Comparison of ENCODE assay signal across 1 cellular context in genomic region chr6:18154507-18155272, GRCh38.
TF ChIP-seq lines count a peak whose summit lies in the region.

Gene TPMT (minus strand): TSS chr6:18155077. CDS start chr6:18149127, 5,950 bp downstream.

TF ChIP-seq in HepG2, 621 proteins besides CTCF, POLR2A, EP300 and RAD21 (continued from another document and continues in another):
- TF ChIP-seq, protein P1, sequence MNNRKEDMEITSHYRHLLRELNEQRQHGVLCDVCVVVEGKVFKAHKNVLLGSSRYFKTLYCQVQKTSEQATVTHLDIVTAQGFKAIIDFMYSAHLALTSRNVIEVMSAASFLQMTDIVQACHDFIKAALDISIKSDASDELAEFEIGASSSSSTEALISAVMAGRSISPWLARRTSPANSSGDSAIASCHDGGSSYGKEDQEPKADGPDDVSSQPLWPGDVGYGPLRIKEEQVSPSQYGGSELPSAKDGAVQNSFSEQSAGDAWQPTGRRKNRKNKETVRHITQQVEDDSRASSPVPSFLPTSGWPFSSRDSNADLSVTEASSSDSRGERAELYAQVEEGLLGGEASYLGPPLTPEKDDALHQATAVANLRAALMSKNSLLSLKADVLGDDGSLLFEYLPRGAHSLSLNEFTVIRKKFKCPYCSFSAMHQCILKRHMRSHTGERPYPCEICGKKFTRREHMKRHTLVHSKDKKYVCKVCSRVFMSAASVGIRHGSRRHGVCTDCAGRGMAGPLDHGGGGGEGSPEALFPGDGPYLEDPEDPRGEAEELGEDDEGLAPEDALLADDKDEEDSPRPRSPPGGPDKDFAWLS (CRISPR knock-in tag; IDR thresholded peaks at IDR 0.05; ENCODE audit: borderline replicate concordance) = no peak
- TF ChIP-seq GLI4 (CRISPR knock-in tag; IDR thresholded peaks at IDR 0.05; ENCODE audit: borderline replicate concordance) = no peak
- no peak for TF ChIP-seq PAWR (CRISPR knock-in tag; IDR thresholded peaks at IDR 0.05; ENCODE audit: borderline replicate concordance)
- TF ChIP-seq MZF1 (CRISPR knock-in tag; IDR thresholded peaks at IDR 0.05; ENCODE audit: borderline replicate concordance) = no peak
- TF ChIP-seq ASH2L (IDR thresholded peaks at IDR 0.05; ENCODE audit: insufficient read length, low read depth, low read length) = no peak
- TF ChIP-seq ZNF558 (CRISPR knock-in tag; IDR thresholded peaks at IDR 0.05; ENCODE audit: borderline replicate concordance) = no peak
- TF ChIP-seq ZNF317 (CRISPR knock-in tag; IDR thresholded peaks at IDR 0.05) = no peak
- TF ChIP-seq TEAD2 (CRISPR knock-in tag; IDR thresholded peaks at IDR 0.05) = no peak
- TF ChIP-seq ZNF570 (CRISPR knock-in tag; IDR thresholded peaks at IDR 0.05; ENCODE audit: borderline replicate concordance) = no peak
- no peak for TF ChIP-seq ZZZ3 (CRISPR knock-in tag; IDR thresholded peaks at IDR 0.05; ENCODE audit: borderline replicate concordance)
- TF ChIP-seq ZMAT3 (CRISPR knock-in tag; conservative IDR thresholded peaks at IDR 0.05) = peak; percentile 23
- no peak for TF ChIP-seq ATAD3A (CRISPR knock-in tag; IDR thresholded peaks at IDR 0.05)
- no peak for TF ChIP-seq NFE2 (CRISPR knock-in tag; IDR thresholded peaks at IDR 0.05)
- no peak for TF ChIP-seq ZNF562 (CRISPR knock-in tag; IDR thresholded peaks at IDR 0.05; ENCODE audit: borderline replicate concordance)
- TF ChIP-seq, protein P2, sequence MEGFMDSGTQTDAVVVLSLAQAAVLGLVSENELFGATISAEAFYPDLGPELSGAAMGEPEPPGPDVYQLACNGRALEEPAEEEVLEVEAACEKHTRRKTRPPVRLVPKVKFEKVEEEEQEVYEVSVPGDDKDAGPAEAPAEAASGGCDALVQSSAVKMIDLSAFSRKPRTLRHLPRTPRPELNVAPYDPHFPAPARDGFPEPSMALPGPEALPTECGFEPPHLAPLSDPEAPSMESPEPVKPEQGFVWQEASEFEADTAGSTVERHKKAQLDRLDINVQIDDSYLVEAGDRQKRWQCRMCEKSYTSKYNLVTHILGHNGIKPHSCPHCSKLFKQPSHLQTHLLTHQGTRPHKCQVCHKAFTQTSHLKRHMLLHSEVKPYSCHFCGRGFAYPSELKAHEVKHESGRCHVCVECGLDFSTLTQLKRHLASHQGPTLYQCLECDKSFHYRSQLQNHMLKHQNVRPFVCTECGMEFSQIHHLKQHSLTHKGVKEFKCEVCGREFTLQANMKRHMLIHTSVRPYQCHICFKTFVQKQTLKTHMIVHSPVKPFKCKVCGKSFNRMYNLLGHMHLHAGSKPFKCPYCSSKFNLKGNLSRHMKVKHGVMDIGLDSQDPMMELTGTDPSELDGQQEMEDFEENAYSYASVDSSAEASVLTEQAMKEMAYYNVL (CRISPR knock-in tag; IDR thresholded peaks at IDR 0.05; ENCODE audit: borderline replicate concordance) = no peak
- no peak for TF ChIP-seq BCL3 (CRISPR knock-in tag; IDR thresholded peaks at IDR 0.05)
- no peak for TF ChIP-seq HOXA5 (CRISPR knock-in tag; IDR thresholded peaks at IDR 0.05)
- peak; percentile 25 for TF ChIP-seq ZNF407 (CRISPR knock-in tag; IDR thresholded peaks at IDR 0.05; ENCODE audit: not compliant biosample characterization)
- TF ChIP-seq ZNF737 (CRISPR knock-in tag; IDR thresholded peaks at IDR 0.05; ENCODE audit: borderline replicate concordance) = no peak
- peak; percentile 34; the same call in 1 of the 2 replicates for TF ChIP-seq IRF2 (CRISPR knock-in tag; IDR thresholded peaks at IDR 0.05)
- no peak for TF ChIP-seq HNF4G (IDR thresholded peaks at IDR 0.05; ENCODE audit: borderline replicate concordance, low read depth, low read length)
- TF ChIP-seq HNF4G (CRISPR knock-in tag; IDR thresholded peaks at IDR 0.05; ENCODE audit: borderline replicate concordance, low read depth) = no peak
- TF ChIP-seq PCBP2 (optimal IDR thresholded peaks at IDR 0.05; ENCODE audit: low read depth, low read length, poor library complexity, severe bottlenecking) = no peak
- TF ChIP-seq NR2F1 (CRISPR knock-in tag; IDR thresholded peaks at IDR 0.05) = no peak
- TF ChIP-seq, protein P3, sequence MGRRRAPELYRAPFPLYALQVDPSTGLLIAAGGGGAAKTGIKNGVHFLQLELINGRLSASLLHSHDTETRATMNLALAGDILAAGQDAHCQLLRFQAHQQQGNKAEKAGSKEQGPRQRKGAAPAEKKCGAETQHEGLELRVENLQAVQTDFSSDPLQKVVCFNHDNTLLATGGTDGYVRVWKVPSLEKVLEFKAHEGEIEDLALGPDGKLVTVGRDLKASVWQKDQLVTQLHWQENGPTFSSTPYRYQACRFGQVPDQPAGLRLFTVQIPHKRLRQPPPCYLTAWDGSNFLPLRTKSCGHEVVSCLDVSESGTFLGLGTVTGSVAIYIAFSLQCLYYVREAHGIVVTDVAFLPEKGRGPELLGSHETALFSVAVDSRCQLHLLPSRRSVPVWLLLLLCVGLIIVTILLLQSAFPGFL (CRISPR knock-in tag; IDR thresholded peaks at IDR 0.05) = no peak
- TF ChIP-seq, protein P4, sequence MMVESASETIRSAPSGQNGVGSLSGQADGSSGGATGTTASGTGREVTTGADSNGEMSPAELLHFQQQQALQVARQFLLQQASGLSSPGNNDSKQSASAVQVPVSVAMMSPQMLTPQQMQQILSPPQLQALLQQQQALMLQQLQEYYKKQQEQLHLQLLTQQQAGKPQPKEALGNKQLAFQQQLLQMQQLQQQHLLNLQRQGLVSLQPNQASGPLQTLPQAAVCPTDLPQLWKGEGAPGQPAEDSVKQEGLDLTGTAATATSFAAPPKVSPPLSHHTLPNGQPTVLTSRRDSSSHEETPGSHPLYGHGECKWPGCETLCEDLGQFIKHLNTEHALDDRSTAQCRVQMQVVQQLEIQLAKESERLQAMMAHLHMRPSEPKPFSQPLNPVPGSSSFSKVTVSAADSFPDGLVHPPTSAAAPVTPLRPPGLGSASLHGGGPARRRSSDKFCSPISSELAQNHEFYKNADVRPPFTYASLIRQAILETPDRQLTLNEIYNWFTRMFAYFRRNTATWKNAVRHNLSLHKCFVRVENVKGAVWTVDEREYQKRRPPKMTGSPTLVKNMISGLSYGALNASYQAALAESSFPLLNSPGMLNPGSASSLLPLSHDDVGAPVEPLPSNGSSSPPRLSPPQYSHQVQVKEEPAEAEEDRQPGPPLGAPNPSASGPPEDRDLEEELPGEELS (CRISPR knock-in tag; IDR thresholded peaks at IDR 0.05) = peak; percentile 26; the same call in 1 of the 2 replicates
- no peak for TF ChIP-seq RORA (CRISPR knock-in tag; IDR thresholded peaks at IDR 0.05)
- TF ChIP-seq, protein P5, sequence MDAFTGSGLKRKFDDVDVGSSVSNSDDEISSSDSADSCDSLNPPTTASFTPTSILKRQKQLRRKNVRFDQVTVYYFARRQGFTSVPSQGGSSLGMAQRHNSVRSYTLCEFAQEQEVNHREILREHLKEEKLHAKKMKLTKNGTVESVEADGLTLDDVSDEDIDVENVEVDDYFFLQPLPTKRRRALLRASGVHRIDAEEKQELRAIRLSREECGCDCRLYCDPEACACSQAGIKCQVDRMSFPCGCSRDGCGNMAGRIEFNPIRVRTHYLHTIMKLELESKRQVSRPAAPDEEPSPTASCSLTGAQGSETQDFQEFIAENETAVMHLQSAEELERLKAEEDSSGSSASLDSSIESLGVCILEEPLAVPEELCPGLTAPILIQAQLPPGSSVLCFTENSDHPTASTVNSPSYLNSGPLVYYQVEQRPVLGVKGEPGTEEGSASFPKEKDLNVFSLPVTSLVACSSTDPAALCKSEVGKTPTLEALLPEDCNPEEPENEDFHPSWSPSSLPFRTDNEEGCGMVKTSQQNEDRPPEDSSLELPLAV (CRISPR knock-in tag; conservative IDR thresholded peaks at IDR 0.05; ENCODE audit: low read depth) = no peak
- TF ChIP-seq MYPOP (CRISPR knock-in tag; IDR thresholded peaks at IDR 0.05) = no peak; the same call in 1 of the 2 replicates
- TF ChIP-seq ETV5 (CRISPR knock-in tag; IDR thresholded peaks at IDR 0.05; ENCODE audit: borderline replicate concordance) = no peak
- no peak; the same call in 1 of the 2 replicates for TF ChIP-seq ZNF83 (CRISPR knock-in tag; IDR thresholded peaks at IDR 0.05; ENCODE audit: borderline replicate concordance)
- no peak for TF ChIP-seq KAT2B (IDR thresholded peaks at IDR 0.05; ENCODE audit: borderline replicate concordance, low read depth, low read length)
- no peak for TF ChIP-seq MEIS1 (CRISPR knock-in tag; IDR thresholded peaks at IDR 0.05; ENCODE audit: borderline replicate concordance)
- TF ChIP-seq SAFB2 (CRISPR knock-in tag; IDR thresholded peaks at IDR 0.05; ENCODE audit: borderline replicate concordance, low read depth) = no peak; the same call in 1 of the 2 replicates
- peak; percentile 90 for TF ChIP-seq YY1 (IDR thresholded peaks at IDR 0.05; ENCODE audit: insufficient read depth, insufficient replicate concordance, low read depth, low read length)
- no peak for TF ChIP-seq ZNF138 (CRISPR knock-in tag; IDR thresholded peaks at IDR 0.05; ENCODE audit: low read depth)
- TF ChIP-seq HMGA1 (CRISPR knock-in tag; conservative IDR thresholded peaks at IDR 0.05) = no peak
- no peak for TF ChIP-seq RFX5 (IDR thresholded peaks at IDR 0.05; ENCODE audit: low read depth, low read length)
- no peak for TF ChIP-seq ATF1 (CRISPR knock-in tag; IDR thresholded peaks at IDR 0.05)
- no peak for TF ChIP-seq SIN3B (IDR thresholded peaks at IDR 0.05; ENCODE audit: low read length)
- no peak for TF ChIP-seq SALL2 (CRISPR knock-in tag; IDR thresholded peaks at IDR 0.05)
- no peak for TF ChIP-seq FOSL2 (CRISPR knock-in tag; IDR thresholded peaks at IDR 0.05)
